In genomic region chr17:38981640-38982039, GRCh38 we compare ENCODE assay signal across 32 cellular contexts. TPM values are rescaled to one million over a fixed set of nuclear protein-coding genes. Genes with fewer than 3 reads are reported as not detected.
DNase-seq lines count a peak whose midpoint lies in the region; ATAC-seq and TF ChIP-seq lines count a peak whose summit lies in the region.
"Had no signal": no experiment of that assay in that cellular context is flagged by ENCODE, and none has a peak within 500 bp of the region (broad histone marks: within the 10 kb centered on the region; RNA-seq: fewer than 3 reads in every experiment).

No MANE protein-coding gene starts in this region.

- H3K9me3 ChIP-seq in upper lobe of left lung (no peaks in the 10 kb centered on the region), gastrocnemius medialis (no peaks in the 10 kb centered on the region)
- H3K9me3 ChIP-seq: adrenal gland had no signal

- H3K9me3 Mint-ChIP-seq in chondrocyte (ENCODE audit: low read depth) (no peaks in the 10 kb centered on the region), nephron progenitor cell (no peaks in the 10 kb centered on the region)
- H3K9me3 Mint-ChIP-seq: activated T-cell treated with anti-CD3 and anti-CD28 coated beads, Interleukin-2, amount 50 U/mL, for 72 hours; CD4-positive, alpha-beta T cell; mesothelial cell of epicardium; T-cell had no signal

- H3K4me1 Mint-ChIP-seq in chondrocyte (ENCODE audit: low read depth) (peaks cover 31% of the 10 kb centered on the region), nephron progenitor cell (peaks cover 17% of the 10 kb centered on the region)

- H3K4me1 ChIP-seq in upper lobe of left lung = peaks cover 3 to 18% (median 5%) of the 10 kb centered on the region in 4 donors
- H3K4me1 ChIP-seq in gastrocnemius medialis = peaks cover 0 to 9% of the 10 kb centered on the region in 2 donors
- H3K4me1 ChIP-seq: adrenal gland had no signal

- H3K4me3 Mint-ChIP-seq in chondrocyte (ENCODE audit: unreplicated experiment) (no peak overlapping the region), nephron progenitor cell (no peak overlapping the region)
- H3K4me3 Mint-ChIP-seq: activated T-cell treated with anti-CD3 and anti-CD28 coated beads, Interleukin-2, amount 50 U/mL, for 72 hours; CD4-positive, alpha-beta T cell; mesothelial cell of epicardium; naive thymus-derived CD4-positive, alpha-beta T cell; T-cell had no signal

- no peaks in the 10 kb centered on the region for H3K36me3 Mint-ChIP-seq in chondrocyte (ENCODE audit: low read depth)
- no peaks in the 10 kb centered on the region for H3K36me3 Mint-ChIP-seq in nephron progenitor cell (ENCODE audit: low read depth)
- H3K36me3 Mint-ChIP-seq: mesothelial cell of epicardium; naive thymus-derived CD4-positive, alpha-beta T cell; T-cell had no signal

- WGBS in upper lobe of left lung, 2 donors = 17 to 41% methylated on average over 2 of the region's 2 CpGs

- in situ Hi-C loops in gastrocnemius medialis (cut with MboI; ENCODE audit: low sequenced_read_pairs in 4 of 4) = loop anchor here in 3 of 4 donors (5.0 to 25.0 kb wide), 3 partner anchors 94 to 166 kb away; no protein-coding TSS in a partner anchor

- H3K27ac Mint-ChIP-seq in chondrocyte (ENCODE audit: unreplicated experiment) (peak overlapping the region; percentile 91), nephron progenitor cell (peak overlapping the region; percentile 75)
- H3K27ac Mint-ChIP-seq: activated T-cell treated with anti-CD3 and anti-CD28 coated beads, Interleukin-2, amount 50 U/mL, for 72 hours; CD4-positive, alpha-beta T cell; naive thymus-derived CD4-positive, alpha-beta T cell; T-cell had no signal

- intact Hi-C loops in gastrocnemius medialis (cut with DNase I; ENCODE audit: low total_unique reads) = loop anchor here (10.0 kb wide), 1 partner anchor 263 kb away; no protein-coding TSS in a partner anchor

- H3K36me3 ChIP-seq in upper lobe of left lung (no peaks in the 10 kb centered on the region), gastrocnemius medialis (no peaks in the 10 kb centered on the region)
- H3K36me3 ChIP-seq: adrenal gland had no signal

- DNase-seq in NCI-H82 (lab: John Stamatoyannopoulos, UW) = peak; percentile 4
- DNase-seq in NCI-H82 treated with DMSO at 0.1 percent for 48 hours (lab: John Stamatoyannopoulos, UW; ENCODE audit: unreplicated experiment) = no peak
- no peak for DNase-seq in chondrocyte (ENCODE audit: low spot score)
- DNase-seq in nephron progenitor cell = no peak
- DNase-seq in upper lobe of left lung = no peak
- no peak for DNase-seq in gastrocnemius medialis
- no peak for DNase-seq in NCI-H1092 (lab: John Stamatoyannopoulos, UW)
- DNase-seq: activated CD4-positive, alpha-beta T cell treated with anti-CD3 and anti-CD28 coated beads, Interleukin-2, amount 50 U/mL, for 4 hours; activated CD4-positive, CD25-positive, alpha-beta regulatory T cell; activated naive CD4-positive, alpha-beta T cell; activated T-cell treated with anti-CD3 and anti-CD28 coated beads, Interleukin-2, amount 50 U/mL, for 72 hours; adrenal gland; CD4-positive, alpha-beta T cell; effector CD8-positive, alpha-beta T cell; hippocampal formation; left colon; naive thymus-derived CD4-positive, alpha-beta T cell; NCI-H1048; NCI-H187 treated with DMSO at 0.1 percent for 48 hours; NCI-H526; occipital lobe; retina; stimulated activated CD4-positive, alpha-beta T cell treated with anti-CD3 and anti-CD28 coated beads, Interleukin-2, amount 100 ng/mL, for 48 hours; substantia nigra; T-cell had no signal

- H3K4me3 ChIP-seq in upper lobe of left lung = no peak overlapping the region
- no peak overlapping the region for H3K4me3 ChIP-seq in gastrocnemius medialis
- H3K4me3 ChIP-seq: adrenal gland had no signal

- TF ChIP-seq EP300 in upper lobe of left lung (IDR thresholded peaks at IDR 0.05) = no peak

- H3K27ac ChIP-seq in upper lobe of left lung = peak overlapping the region in 3 of 4 donors; percentile 15 to 50 (median 42)
- H3K27ac ChIP-seq in gastrocnemius medialis = peak overlapping the region in 2 of 4 donors; percentile 18 to 36
- H3K27ac ChIP-seq: 22Rv1 had no signal

- H3K27me3 Mint-ChIP-seq in chondrocyte (ENCODE audit: low read depth) (no peaks in the 10 kb centered on the region), nephron progenitor cell (ENCODE audit: low read depth, poor library complexity) (peaks cover 17% of the 10 kb centered on the region)
- H3K27me3 Mint-ChIP-seq: CD4-positive, alpha-beta T cell; T-cell had no signal

- ATAC-seq in upper lobe of left lung (ENCODE audit: low FRiP score in 2 of 2) (no peak), gastrocnemius medialis (no peak), GM21447 (IDR thresholded peaks at IDR 0.05; ENCODE audit: unreplicated experiment) (no peak)
- ATAC-seq: activated T-cell treated with anti-CD3 and anti-CD28 coated beads, Interleukin-2, amount 50 U/mL, for 72 hours; left colon; naive thymus-derived CD4-positive, alpha-beta T cell; T-cell had no signal

- TF ChIP-seq POLR2A in upper lobe of left lung (IDR thresholded peaks at IDR 0.05) = no peak
- no peak for TF ChIP-seq POLR2A in gastrocnemius medialis (IDR thresholded peaks at IDR 0.05)

- TF ChIP-seq CTCF in chondrocyte (IDR thresholded peaks at IDR 0.05) (no peak), nephron progenitor cell (IDR thresholded peaks at IDR 0.05) (no peak), upper lobe of left lung (IDR thresholded peaks at IDR 0.05) (no peak), gastrocnemius medialis (IDR thresholded peaks at IDR 0.05 in 4 of 5, conservative IDR thresholded peaks at IDR 0.05 in 1 of 5) (no peak)

- H3K27me3 ChIP-seq in upper lobe of left lung (no peaks in the 10 kb centered on the region), gastrocnemius medialis (no peaks in the 10 kb centered on the region)
- H3K27me3 ChIP-seq: adrenal gland had no signal

RNA-seq across cellular contexts. Expression of gene FBXO47, which starts 14.4 kb away (rescaled TPM):
- total RNA-seq in chondrocyte (not detected in 3 replicates), upper lobe of left lung (not detected), gastrocnemius medialis (not detected)
- total RNA-seq: adrenal gland; CD4-positive, alpha-beta T cell; epithelial cell of proximal tubule; frontal cortex; H1; left colon; mesothelial cell of epicardium; naive thymus-derived CD4-positive, alpha-beta T cell; occipital lobe; SK-MEL-5; T-cell had no signal
